ENCODE assay signal across 30 cellular contexts in genomic region chrX:10025742-10026493, GRCh38. TPM values are rescaled to one million over a fixed set of nuclear protein-coding genes. Genes with fewer than 3 reads are reported as not detected.
"Had no signal": no experiment of that assay in that cellular context is flagged by ENCODE, and none has a peak within 500 bp of the region (broad histone marks: within the 10 kb centered on the region; RNA-seq: fewer than 3 reads in every experiment).

No MANE protein-coding gene starts in this region.

- DNase-seq: cerebellar nuclear complex; cortex of kidney; effector memory CD8-positive, alpha-beta T cell; erythroblast; esophagus squamous epithelium; foreskin melanocyte; glutamatergic neuron; heart right ventricle; hypothalamus; immature natural killer cell; islet precursor cell; kidney glomerular epithelial cell; left ventricle myocardium superior; lower lobe of right lung; right lobe of liver; spleen; stimulated activated CD4-positive, alpha-beta T cell treated with anti-CD3 and anti-CD28 coated beads, Interleukin-15, amount 100 ng/mL, for 24 hours; stimulated activated CD4-positive, alpha-beta T cell treated with anti-CD3 and anti-CD28 coated beads, Interleukin-2, amount 100 ng/mL, for 48 hours; stimulated activated naive CD4-positive, alpha-beta T cell; substantia nigra; testis; tibial artery; upper lobe of left lung had no signal

- H3K4me1 ChIP-seq: parathyroid adenoma, spleen had no signal

- H3K36me3 ChIP-seq: esophagus squamous epithelium, heart right ventricle, lower lobe of right lung, right lobe of liver, spleen, tibial artery, upper lobe of left lung had no signal

- H3K36me3 Mint-ChIP-seq: immature natural killer cell; natural killer cell treated with Interleukin-12 subunit alpha and Interleukin-12 subunit beta and Interleukin-15 and Interleukin-18, amount 100 ng/mL, for 72 hours had no signal

- H3K27ac Mint-ChIP-seq: effector memory CD8-positive, alpha-beta T cell; immature natural killer cell; natural killer cell treated with Interleukin-12 subunit alpha and Interleukin-12 subunit beta and Interleukin-15 and Interleukin-18, amount 100 ng/mL, for 72 hours; progenitor cell of endocrine pancreas had no signal

- H3K27me3 ChIP-seq: esophagus squamous epithelium, heart right ventricle, right lobe of liver, spleen, testis, tibial artery, upper lobe of left lung had no signal

- H3K27ac ChIP-seq: esophagus squamous epithelium, heart right ventricle, lower lobe of right lung, parathyroid adenoma, right lobe of liver, spleen, testis, tibial artery, upper lobe of left lung had no signal

- H3K4me1 Mint-ChIP-seq: immature natural killer cell had no signal

- H3K4me3 ChIP-seq: esophagus squamous epithelium, heart right ventricle, lower lobe of right lung, right lobe of liver, spleen, testis, tibial artery, upper lobe of left lung had no signal

- H3K9me3 ChIP-seq: esophagus squamous epithelium, heart right ventricle, lower lobe of right lung, right lobe of liver, spleen, testis, tibial artery, upper lobe of left lung had no signal

- ATAC-seq: effector memory CD8-positive, alpha-beta T cell; heart right ventricle; left ventricle myocardium superior; lower lobe of right lung; natural killer cell treated with Interleukin-12 subunit alpha and Interleukin-12 subunit beta and Interleukin-15 and Interleukin-18, amount 100 ng/mL, for 72 hours; right lobe of liver had no signal

- H3K4me3 Mint-ChIP-seq: effector memory CD8-positive, alpha-beta T cell; immature natural killer cell; natural killer cell treated with Interleukin-12 subunit alpha and Interleukin-12 subunit beta and Interleukin-15 and Interleukin-18, amount 100 ng/mL, for 72 hours; neural crest cell had no signal

- H3K27me3 Mint-ChIP-seq: effector memory CD8-positive, alpha-beta T cell; natural killer cell treated with Interleukin-12 subunit alpha and Interleukin-12 subunit beta and Interleukin-15 and Interleukin-18, amount 100 ng/mL, for 72 hours; progenitor cell of endocrine pancreas had no signal

- H3K9me3 Mint-ChIP-seq: effector memory CD8-positive, alpha-beta T cell; immature natural killer cell; natural killer cell treated with Interleukin-12 subunit alpha and Interleukin-12 subunit beta and Interleukin-15 and Interleukin-18, amount 100 ng/mL, for 72 hours had no signal

RNA-seq across cellular contexts. Expression of gene CLDN34, which starts 58.8 kb away (rescaled TPM):
- total RNA-seq: dermis microvascular lymphatic vessel endothelial cell; heart right ventricle; left ventricle myocardium superior; mesenteric fat pad; natural killer cell treated with Interleukin-12 subunit alpha and Interleukin-12 subunit beta and Interleukin-15 and Interleukin-18, amount 100 ng/mL, for 72 hours; skeletal muscle tissue; spleen had no signal
- polyA plus RNA-seq: heart right ventricle, immature natural killer cell, spleen had no signal
